Comparison of ENCODE assay signal across 18 cellular contexts in genomic region chr16:67919618-67920210, GRCh38. TPM values are rescaled to one million over a fixed set of nuclear protein-coding genes. Genes with fewer than 3 reads are reported as not detected.
DNase-seq lines count a peak whose midpoint lies in the region; ATAC-seq and TF ChIP-seq lines count a peak whose summit lies in the region.
"Had no signal": no experiment of that assay in that cellular context is flagged by ENCODE, and none has a peak within 500 bp of the region (broad histone marks: within the 10 kb centered on the region; RNA-seq: fewer than 3 reads in every experiment).

No MANE protein-coding gene starts in this region.

- H3K36me3 Mint-ChIP-seq in H9 (ENCODE audit: insufficient read depth in 1 of 3, low read depth in 3 of 3), result peaks cover 5 to 18% (median 5%) of the 10 kb centered on the region in 3 experiments; a peak in 5 of 7 replicates
- peaks cover 16% of the 10 kb centered on the region for H3K36me3 Mint-ChIP-seq in nephron progenitor cell (ENCODE audit: low read depth)

- H3K14ac ChIP-seq in H9 (ENCODE audit: insufficient read depth, low read length), result no peak overlapping the region

- no peaks in the 10 kb centered on the region for H3K27me3 Mint-ChIP-seq in H9 (ENCODE audit: low read depth)
- H3K27me3 Mint-ChIP-seq in nephron progenitor cell (ENCODE audit: low read depth, poor library complexity), result peaks cover 3% of the 10 kb centered on the region
- H3K27me3 Mint-ChIP-seq: activated CD4-positive, alpha-beta memory T cell treated with anti-CD3 and anti-CD28 coated beads, Interleukin-2, amount 10 ng/mL, durations not matched to agents 7 days and 5 days; central memory CD8-positive, alpha-beta T cell had no signal

- no peak overlapping the region for H3K4me2 ChIP-seq in H9 (ENCODE audit: insufficient read depth, insufficient read length, low read length)

- H2BK120ac ChIP-seq in H9 (ENCODE audit: low read depth, low read length, poor library complexity, severe bottlenecking), result no peak overlapping the region

- no peak overlapping the region for H4K8ac ChIP-seq in H9 (replicated peaks; ENCODE audit: insufficient read length, low read depth, low read length)

- no peak overlapping the region for H2BK15ac ChIP-seq in H9 (ENCODE audit: low read depth, low read length)

- no peak overlapping the region for H2AFZ ChIP-seq in H9 (ENCODE audit: low read length)

- H3K4me1 ChIP-seq in heart left ventricle (peaks cover 0 to 98% (median 54%) of the 10 kb centered on the region in 12 donors), H9 (ENCODE audit: insufficient read depth, low read length) (peaks cover 7% of the 10 kb centered on the region; the same call in 1 of the 2 replicates), psoas muscle (peaks cover 91% of the 10 kb centered on the region)

- no peaks in the 10 kb centered on the region for H3K27me3 ChIP-seq in heart left ventricle
- H3K27me3 ChIP-seq in H9 (ENCODE audit: insufficient read depth, low read length), result no peaks in the 10 kb centered on the region
- no peaks in the 10 kb centered on the region for H3K27me3 ChIP-seq in psoas muscle (ENCODE audit: insufficient read depth in 3 of 3, low read length in 2 of 3)
- H3K27me3 ChIP-seq: upper lobe of right lung had no signal

- H2BK20ac ChIP-seq in H9 (ENCODE audit: low read depth, low read length, poor library complexity, severe bottlenecking), result no peak overlapping the region

- H3K27ac Mint-ChIP-seq in H9, result no peak overlapping the region
- no peak overlapping the region for H3K27ac Mint-ChIP-seq in nephron progenitor cell
- H3K27ac Mint-ChIP-seq: activated CD4-positive, alpha-beta memory T cell treated with anti-CD3 and anti-CD28 coated beads, Interleukin-2, amount 10 ng/mL, durations not matched to agents 7 days and 5 days had no signal

- H3K9me3 Mint-ChIP-seq in H9 (no peaks in the 10 kb centered on the region), nephron progenitor cell (no peaks in the 10 kb centered on the region)
- H3K9me3 Mint-ChIP-seq: activated CD4-positive, alpha-beta memory T cell treated with anti-CD3 and anti-CD28 coated beads, Interleukin-2, amount 10 ng/mL, durations not matched to agents 7 days and 5 days; central memory CD8-positive, alpha-beta T cell had no signal

- intact Hi-C loops in heart left ventricle (cut with DNase I) (loop anchor here in 4 of 10 donors (5.0 to 10.0 kb wide), 2 partner anchors 102 to 245 kb away; no protein-coding TSS in a partner anchor), Right ventricle myocardium inferior (cut with DNase I) (loop anchor here (5.0 kb wide), 1 partner anchor 92 kb away; no protein-coding TSS in a partner anchor), psoas muscle (cut with DNase I) (loop anchor here in 1 of 2 donors (10.0 kb wide), 1 partner anchor 245 kb away; no protein-coding TSS in a partner anchor)

- no peak overlapping the region for H3K4ac ChIP-seq in H9 (ENCODE audit: low read depth, low read length)

- peaks cover 18 to 21% of the 10 kb centered on the region in 2 experiments for H3K4me1 Mint-ChIP-seq in H9
- H3K4me1 Mint-ChIP-seq in nephron progenitor cell, result peaks cover 19% of the 10 kb centered on the region

- H3K9ac ChIP-seq in H9 (ENCODE audit: extremely low read depth, insufficient read length, low read length), result no peak overlapping the region

- H3K4me3 ChIP-seq in heart left ventricle (no peak overlapping the region), psoas muscle (no peak overlapping the region)
- H3K4me3 ChIP-seq: upper lobe of right lung had no signal

- no peak overlapping the region for H3T11ph ChIP-seq in H9 (ENCODE audit: low read length)

- H3K18ac ChIP-seq in H9 (ENCODE audit: insufficient read length, low read depth, low read length), result no peak overlapping the region

- ATAC-seq in heart left ventricle (peak in 3 of 4 donors; percentile 27 to 35 (median 27)), Right ventricle myocardium inferior (no peak), psoas muscle (peak in 1 of 4 donors; percentile 33)
- ATAC-seq: upper lobe of right lung had no signal

- H3K4me3 Mint-ChIP-seq in H9, result no peak overlapping the region
- H3K4me3 Mint-ChIP-seq in nephron progenitor cell, result no peak overlapping the region
- H3K4me3 Mint-ChIP-seq: activated CD4-positive, alpha-beta memory T cell treated with anti-CD3 and anti-CD28 coated beads, Interleukin-2, amount 10 ng/mL, durations not matched to agents 7 days and 5 days; central memory CD8-positive, alpha-beta T cell had no signal

- no peak overlapping the region for H3K56ac ChIP-seq in H9 (ENCODE audit: insufficient read length, low read depth, low read length)

- no peak overlapping the region for H2BK5ac ChIP-seq in H9 (ENCODE audit: insufficient read length, low read length)

- peak overlapping the region in 7 of 12 donors; percentile 4 to 39 (median 26) for H3K27ac ChIP-seq in heart left ventricle
- no peak overlapping the region for H3K27ac ChIP-seq in H9 (ENCODE audit: insufficient read length, low read depth, low read length)
- peak overlapping the region; percentile 33 for H3K27ac ChIP-seq in angular gyrus (ENCODE audit: low read depth, low read length)
- peak overlapping the region; percentile 91 for H3K27ac ChIP-seq in psoas muscle
- H3K27ac ChIP-seq: upper lobe of right lung had no signal

- DNase-seq in heart left ventricle (no peak), Right ventricle myocardium inferior (ENCODE audit: missing footprints) (no peak), H9 (no peak), psoas muscle (peak in 1 of 2 donors; percentile 39), nephron progenitor cell (no peak), NCI-H2227 treated with DMSO at 0.1 percent for 48 hours (lab: John Stamatoyannopoulos, UW) (no peak), NCI-H82 (lab: John Stamatoyannopoulos, UW) (no peak)
- DNase-seq: activated CD4-positive, alpha-beta memory T cell treated with anti-CD3 and anti-CD28 coated beads, Interleukin-2, amount 10 ng/mL, durations not matched to agents 7 days and 5 days; activated naive CD4-positive, alpha-beta T cell; DMS53; NCI-H1694; NCI-H748 treated with DMSO at 0.1 percent for 48 hours; stimulated activated CD4-positive, alpha-beta T cell treated with anti-CD3 and anti-CD28 coated beads, Interleukin-2, amount 100 ng/mL, for 48 hours; T1000; upper lobe of right lung had no signal

- no peaks in the 10 kb centered on the region for H3K79me2 ChIP-seq in H9 (ENCODE audit: insufficient read depth, low read length)

- H3K23ac ChIP-seq in H9 (ENCODE audit: insufficient read length, low read depth, low read length), result no peak overlapping the region

- H3K36me3 ChIP-seq in heart left ventricle (peaks cover 0 to 38% (median 5%) of the 10 kb centered on the region in 9 donors), psoas muscle (ENCODE audit: insufficient read depth in 1 of 2, low read depth in 1 of 2) (peaks cover 0 to 8% of the 10 kb centered on the region in 2 donors)
- H3K36me3 ChIP-seq: upper lobe of right lung had no signal

- H3K23me2 ChIP-seq in H9 (ENCODE audit: insufficient read length, low read depth, low read length, poor library complexity, severe bottlenecking), result no peaks in the 10 kb centered on the region

- TF ChIP-seq CTCF in heart left ventricle (IDR thresholded peaks at IDR 0.05), result peak in 7 of 12 donors; percentile 10 to 52 (median 20)
- TF ChIP-seq CTCF in H9 (conservative IDR thresholded peaks at IDR 0.05), result 0 out of 3 replicates have a peak, but pooled peaks have one; percentile 23
- TF ChIP-seq CTCF in psoas muscle (IDR thresholded peaks at IDR 0.05), result peak; percentile 6
- no peak for TF ChIP-seq CTCF in nephron progenitor cell (IDR thresholded peaks at IDR 0.05)

- TF ChIP-seq POLR2A in heart left ventricle (IDR thresholded peaks at IDR 0.05), result no peak

- H2AK5ac ChIP-seq in H9 (ENCODE audit: insufficient read length, low read length), result no peak overlapping the region

- H2BK12ac ChIP-seq in H9 (ENCODE audit: insufficient read length, low read depth, low read length), result no peak overlapping the region

- WGBS in heart left ventricle, 4 donors, result 55 to 73% (median 62%) methylated on average over 6 of the region's 6 CpGs
- WGBS in H9 (ENCODE audit: extremely low coverage, insufficient read length, low lambda C conversion rate), result no CpG with 5 or more reads among the region's 6 CpGs
- WGBS in psoas muscle, 3 donors, result 52 to 68% (median 61%) methylated on average over 6 of the region's 6 CpGs

- H4K20me1 ChIP-seq in H9 (ENCODE audit: control insufficient read depth, insufficient read depth, insufficient read length), result no peaks in the 10 kb centered on the region

- no peak overlapping the region for H4K5ac ChIP-seq in H9 (ENCODE audit: insufficient read length, low read depth, low read length)

- H3K9me3 ChIP-seq in heart left ventricle (no peaks in the 10 kb centered on the region), H9 (ENCODE audit: control insufficient read depth, low read depth, low read length) (no peaks in the 10 kb centered on the region), psoas muscle (no peaks in the 10 kb centered on the region)
- H3K9me3 ChIP-seq: upper lobe of right lung had no signal

- no peaks in the 10 kb centered on the region for H3K79me1 ChIP-seq in H9 (ENCODE audit: insufficient read depth, low read depth, low read length, poor library complexity, severe bottlenecking)

- H4K91ac ChIP-seq in H9 (ENCODE audit: insufficient read length, low read depth, low read length), result no peak overlapping the region

RNA-seq across cellular contexts. Expression of gene CTRL, which starts 11.9 kb away (rescaled TPM):
- total RNA-seq in heart left ventricle, result 1 to 10 TPM in 3 of 9 donors, under 1 TPM in 5, not detected in 1; 0.23 to 2.1 (median 0.74) TPM
- under 1 TPM; 0.61 to 0.90 TPM for polyA plus RNA-seq in heart left ventricle
- 0.81 TPM for total RNA-seq in Right ventricle myocardium inferior
- 2.7 and 3.3 TPM in 2 replicates for total RNA-seq in H9 (2021)
- 1 to 10 TPM in 1 of 4 donors, under 1 TPM in 3; 0.27 to 1.1 (median 0.79) TPM for total RNA-seq in psoas muscle
- 1 to 10 TPM; 1.1 TPM for polyA plus RNA-seq in psoas muscle

RNA-seq across cellular contexts. Expression of gene PSMB10, which starts 16.9 kb away (rescaled TPM):
- total RNA-seq in heart left ventricle (100 to 1,000 TPM in 1 of 9 donors, 10 to 100 TPM in 8; 39.4 to 182 (median 60.5) TPM), Right ventricle myocardium inferior (59.3 TPM), H9 (2021) (24.5 and 25.7 TPM in 2 replicates), psoas muscle (10 to 100 TPM; 27.6 to 34.7 (median 31.6) TPM)
- polyA plus RNA-seq in heart left ventricle (100 to 1,000 TPM in 1 of 2 donors, 10 to 100 TPM in 1; 56.9 to 118 TPM), psoas muscle (10 to 100 TPM; 55.0 to 98.6 (median 67.3) TPM)

RNA-seq across cellular contexts. Expression of gene LCAT, which starts 24.2 kb away (rescaled TPM):
- 10 to 100 TPM in 7 of 9 donors, 1 to 10 TPM in 2; 9.7 to 24.1 (median 18.2) TPM for total RNA-seq in heart left ventricle
- 10 to 100 TPM; 10.9 to 31.7 TPM for polyA plus RNA-seq in heart left ventricle
- total RNA-seq in Right ventricle myocardium inferior, result 19.0 TPM
- 17.7 and 17.8 TPM in 2 replicates for total RNA-seq in H9 (2021)
- 10 to 100 TPM in 2 of 4 donors, 1 to 10 TPM in 2; 5.9 to 15.1 (median 10.2) TPM for total RNA-seq in psoas muscle
- 1 to 10 TPM; 4.1 to 8.6 (median 4.7) TPM for polyA plus RNA-seq in psoas muscle

RNA-seq across cellular contexts. Expression of gene PSKH1, which starts 26.7 kb away (rescaled TPM):
- 10 to 100 TPM; 17.1 to 31.3 (median 21.6) TPM for total RNA-seq in heart left ventricle
- 10 to 100 TPM; 16.3 to 36.9 TPM for polyA plus RNA-seq in heart left ventricle
- 18.1 TPM for total RNA-seq in Right ventricle myocardium inferior
- 28.6 and 29.1 TPM in 2 replicates for total RNA-seq in H9 (2021)
- 10 to 100 TPM; 11.3 to 18.8 (median 16.4) TPM for total RNA-seq in psoas muscle
- polyA plus RNA-seq in psoas muscle, result 10 to 100 TPM in 2 of 3 donors, 1 to 10 TPM in 1; 9.6 to 16.9 (median 11.0) TPM

RNA-seq across cellular contexts. Expression of gene NRN1L, which starts 35.0 kb away (rescaled TPM):
- total RNA-seq in heart left ventricle (1 to 10 TPM in 4 of 9 donors, under 1 TPM in 2, not detected in 3; 0.78 to 5.8 (median 1.7) TPM), Right ventricle myocardium inferior (0.54 TPM), H9 (2021) (2.0 and 2.7 TPM in 2 replicates), psoas muscle (1 to 10 TPM in 1 of 4 donors, under 1 TPM in 1, not detected in 2; 0.77 to 1.1 TPM)
- polyA plus RNA-seq in heart left ventricle (1 to 10 TPM; 1.7 to 1.8 TPM), psoas muscle (under 1 TPM; 0.23 to 0.38 (median 0.37) TPM)
- total RNA-seq: endothelial cell of umbilical vein had no signal
